ENCODE assay signal across 32 cellular contexts in the genomic region with DNA sequence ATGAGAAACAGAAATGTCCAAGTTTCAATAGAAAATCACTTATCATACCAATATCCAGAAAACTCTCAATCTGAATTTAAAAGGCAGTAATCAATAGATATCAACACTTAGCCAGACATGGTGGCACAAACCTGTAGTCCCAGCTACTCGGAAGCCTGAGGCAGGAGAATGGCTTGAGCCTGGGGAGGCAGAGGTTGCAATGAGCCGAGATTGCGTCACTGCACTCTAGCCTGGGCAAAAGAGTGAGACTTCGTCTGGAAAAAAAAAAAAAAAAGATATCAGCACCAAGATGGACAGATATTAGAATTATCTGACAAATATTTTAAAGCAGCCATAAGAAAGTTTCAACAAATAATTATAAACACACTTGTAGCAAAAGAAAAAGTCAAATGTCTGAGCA. TPM values are rescaled to one million over a fixed set of nuclear protein-coding genes. Genes with fewer than 3 reads are reported as not detected.
A peak's percentile ranks its signal among the peaks of the same experiment; 100 is the strongest.
DNase-seq lines count a peak whose midpoint lies in the region; ATAC-seq and TF ChIP-seq lines count a peak whose summit lies in the region.
"Had no signal": no experiment of that assay in that cellular context is flagged by ENCODE, and none has a peak within 500 bp of the region (broad histone marks: within the 10 kb centered on the region; RNA-seq: fewer than 3 reads in every experiment).

No MANE protein-coding gene starts in this region.

- H3K4me3 ChIP-seq in GM23248 (no peak overlapping the region), ascending aorta (no peak overlapping the region), fibroblast of villous mesenchyme (ENCODE audit: low read depth, low read length) (no peak overlapping the region), smooth muscle cell (no peak overlapping the region)
- H3K4me3 ChIP-seq: BLaER1, gastrocnemius medialis, lung, mucosa of descending colon, sigmoid colon had no signal

- H3K9me2 ChIP-seq in GM23248 (ENCODE audit: insufficient read depth), result no peaks in the 10 kb centered on the region

- H3K4me1 ChIP-seq in GM23248 (ENCODE audit: insufficient read depth), result peaks cover 67% of the 10 kb centered on the region
- H3K4me1 ChIP-seq in ascending aorta, result peaks cover 13 to 50% of the 10 kb centered on the region in 2 donors
- peaks cover 36% of the 10 kb centered on the region for H3K4me1 ChIP-seq in smooth muscle cell (ENCODE audit: low read depth)

- WGBS in GM23248 (ENCODE audit: low coverage in 1 of 2, low lambda C conversion rate in 2 of 2, missing lambda C conversion rate in 2 of 2), 2 experiments, result 27 to 32% methylated on average over 4 of the region's 4 CpGs
- WGBS in smooth muscle cell (ENCODE audit: low lambda C conversion rate), result 21% methylated on average over 4 of the region's 4 CpGs

- H3K4me2 ChIP-seq in GM23248 (ENCODE audit: unreplicated experiment) (no peak overlapping the region), smooth muscle cell (peak overlapping the region; percentile 52)
- H3K4me2 ChIP-seq: BLaER1 had no signal

- no peaks in the 10 kb centered on the region for H3K9me3 ChIP-seq in GM23248 (ENCODE audit: low read depth)
- no peaks in the 10 kb centered on the region for H3K9me3 ChIP-seq in ascending aorta
- H3K9me3 ChIP-seq in smooth muscle cell (replicated peaks; ENCODE audit: low read depth), result no peaks in the 10 kb centered on the region
- H3K9me3 ChIP-seq: BLaER1, gastrocnemius medialis, mucosa of descending colon, sigmoid colon had no signal

- H3K79me2 ChIP-seq in GM23248 (ENCODE audit: insufficient read depth) (no peaks in the 10 kb centered on the region), smooth muscle cell (ENCODE audit: low read depth) (no peaks in the 10 kb centered on the region)

- DNase-seq in GM23248 (peak; percentile 20), ascending aorta (ENCODE audit: low spot score in 2 of 2) (no peak), fibroblast of villous mesenchyme (ENCODE audit: low read depth) (peak; percentile 32), smooth muscle cell (lab: John Stamatoyannopoulos, UW; ENCODE audit: unreplicated experiment) (no peak), Ammon's horn (ENCODE audit: low spot score) (no peak), dedifferentiated amniotic fluid mesenchymal stem cell (ENCODE audit: extremely low spot score) (no peak), OCI-M1 (lab: John Stamatoyannopoulos, UW) (no peak)
- DNase-seq: ACHN; activated CD4-positive, alpha-beta T cell treated with anti-CD3 and anti-CD28 coated beads, Interleukin-2, amount 10 ng/mL, durations not matched to agents 24 days and 14 days; activated CD8-positive, alpha-beta memory T cell treated with anti-CD3 and anti-CD28 coated beads for 24 hours; activated T-cell treated with anti-CD3 and anti-CD28 coated beads for 4 hours; anterior cingulate cortex; cortex of kidney; DMS 273 treated with DMSO at 0.1 percent for 48 hours; EL; gastrocnemius medialis; HCEC 1CT; mucosa of descending colon; NCI-H1092; NCI-H1694 treated with DMSO at 0.1 percent for 48 hours; NCI-H446 treated with DMSO at 0.1 percent for 48 hours; sigmoid colon; stimulated activated CD4-positive, alpha-beta T cell treated with anti-CD3 and anti-CD28 coated beads, Interleukin-15, amount 100 ng/mL, for 24 hours; T-cell had no signal

- no peak for TF ChIP-seq CTCF in ascending aorta (IDR thresholded peaks at IDR 0.05)
- no peak for TF ChIP-seq CTCF in fibroblast of villous mesenchyme (IDR thresholded peaks at IDR 0.05; ENCODE audit: insufficient read depth, low read depth, low read length)
- no peak for TF ChIP-seq CTCF in smooth muscle cell (IDR thresholded peaks at IDR 0.05; ENCODE audit: borderline replicate concordance, insufficient read depth, poor library complexity, severe bottlenecking)

- H3F3A ChIP-seq in GM23248 (ENCODE audit: insufficient read depth), result peaks cover 59% of the 10 kb centered on the region
- H3F3A ChIP-seq in smooth muscle cell (ENCODE audit: low read depth), result peaks cover 35% of the 10 kb centered on the region

- H3K9ac ChIP-seq in GM23248, result no peak overlapping the region
- H3K9ac ChIP-seq in smooth muscle cell (ENCODE audit: low read depth), result no peak overlapping the region
- H3K9ac ChIP-seq: BLaER1 had no signal

- no peaks in the 10 kb centered on the region for H4K20me1 ChIP-seq in GM23248 (ENCODE audit: insufficient read depth)
- no peaks in the 10 kb centered on the region for H4K20me1 ChIP-seq in smooth muscle cell (ENCODE audit: low read depth)
- H4K20me1 ChIP-seq: BLaER1 had no signal

- in situ Hi-C loops in GM23248 (cut with MboI), result no loop called here

- H3K36me3 ChIP-seq in GM23248 (ENCODE audit: low read depth), result no peaks in the 10 kb centered on the region
- peaks cover 0 to 3% of the 10 kb centered on the region in 2 donors for H3K36me3 ChIP-seq in ascending aorta
- no peaks in the 10 kb centered on the region for H3K36me3 ChIP-seq in smooth muscle cell (ENCODE audit: low read depth)

- intact Hi-C loops in ascending aorta (cut with DNase I), result loop anchor here (5.0 kb wide), 1 partner anchor 43 kb away; no protein-coding TSS in a partner anchor

- no peak for ATAC-seq in HG03432 (IDR thresholded peaks at IDR 0.05; ENCODE audit: unreplicated experiment)
- ATAC-seq: esophagus mucosa; gastrocnemius medialis; mucosa of descending colon; natural killer cell treated with Interleukin-12 subunit alpha and Interleukin-12 subunit beta and Interleukin-15 and Interleukin-18, amount 100 ng/mL, for 72 hours; stimulated activated memory B cell treated with anti-CD40 and anti-IgM and Interleukin-4, amounts not matched to agents 10 μg/mL and 1 μg/mL and 100 μg/mL, for 72 hours; T-cell had no signal

- H2AFZ ChIP-seq in GM23248 (no peak overlapping the region), smooth muscle cell (ENCODE audit: low read depth) (no peak overlapping the region)

- no peak overlapping the region for H3K27ac ChIP-seq in GM23248
- H3K27ac ChIP-seq in ascending aorta, result peak overlapping the region; percentile 42 to 78
- peak overlapping the region; percentile 95 for H3K27ac ChIP-seq in smooth muscle cell (ENCODE audit: low read depth)
- H3K27ac ChIP-seq: BLaER1, gastrocnemius medialis had no signal

- H3K27me3 ChIP-seq in GM23248 (replicated peaks; ENCODE audit: insufficient read depth) (no peaks in the 10 kb centered on the region), ascending aorta (no peaks in the 10 kb centered on the region), smooth muscle cell (ENCODE audit: low read depth) (no peaks in the 10 kb centered on the region)
- H3K27me3 ChIP-seq: BLaER1, gastrocnemius medialis, sigmoid colon had no signal

RNA-seq across cellular contexts. Expression of a gene that starts 47.0 kb away (rescaled TPM):
- not detected in 2 replicates for total RNA-seq in GM23248 (2014; rRNA removed; shearing (Covaris generic))
- polyA plus RNA-seq in GM23248 (2016; fragmentation: Nextera tagmentation; extraction: Ambion mirVana) (not detected in 2 replicates), smooth muscle cell (0.64 TPM in 1 of 2 replicates, not detected in the other)
- total RNA-seq in ascending aorta (0.43 TPM), fibroblast of villous mesenchyme (0.32 TPM in 1 of 2 replicates, not detected in the other), smooth muscle cell (0.40 TPM in 1 of 2 replicates, not detected in the other)
- total RNA-seq: activated CD4-positive, alpha-beta T cell treated with anti-CD3 and anti-CD28 coated beads, Interleukin-2, amount 10 ng/mL, durations not matched to agents 24 days and 14 days; cardiac septum; esophagus mucosa; mucosa of descending colon; natural killer cell treated with Interleukin-12 subunit alpha and Interleukin-12 subunit beta and Interleukin-15 and Interleukin-18, amount 100 ng/mL, for 72 hours; T-cell; WTC11 had no signal
- polyA plus RNA-seq: sigmoid colon had no signal

Comparison
In these comparisons a context has a peak if more than half of its experiments do, and no peak if none do; other contexts are left out.
1. DNase-seq: peak in GM23248 (single experiment) and fibroblast of villous mesenchyme (single experiment); none in ascending aorta (0 of 2), smooth muscle cell (single experiment), Ammon's horn (single experiment), dedifferentiated amniotic fluid mesenchymal stem cell (single experiment) and OCI-M1 (single experiment).